ENCODE assay signal across 22 cellular contexts in the genomic region with DNA sequence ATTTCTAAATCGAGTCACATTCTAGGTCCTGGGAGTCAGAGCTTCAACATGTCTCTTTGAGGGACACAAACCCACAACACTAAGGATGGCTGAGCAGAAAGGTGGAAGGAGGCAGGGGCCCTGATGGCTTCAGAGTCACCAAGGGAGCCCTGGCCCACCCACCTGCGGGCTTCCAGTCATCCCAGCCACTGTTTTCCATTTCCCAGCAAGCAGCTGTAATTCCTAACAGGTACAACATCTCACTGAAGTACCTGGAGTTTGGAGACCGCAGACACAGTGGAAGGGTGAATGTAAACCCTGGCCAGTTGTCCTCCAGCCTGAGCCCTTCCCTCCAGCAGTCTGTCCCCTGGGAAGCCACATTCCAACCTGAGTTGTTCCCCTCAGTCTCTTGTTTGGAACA.
"Had no signal": no experiment of that assay in that cellular context is flagged by ENCODE, and none has a peak within 500 bp of the region (broad histone marks: within the 10 kb centered on the region; RNA-seq: fewer than 3 reads in every experiment).

No MANE protein-coding gene starts in this region.

- H3K27ac ChIP-seq: colonic mucosa, esophagus squamous epithelium, gastrocnemius medialis, heart right ventricle, left lung, lower lobe of right lung had no signal

- H3K27me3 ChIP-seq: colonic mucosa had no signal

- H3K9me3 ChIP-seq: colonic mucosa, gastrocnemius medialis had no signal

- H3K9me3 Mint-ChIP-seq: dendritic cell treated with granulocyte-macrophage colony-stimulating factor and Interleukin-4, amounts not matched to agents 40 ng/mL and 50 ng/mL, for 4 days had no signal

- H3K4me1 ChIP-seq: colonic mucosa, gastrocnemius medialis, heart right ventricle, left lung, lower lobe of right lung had no signal

- H3K36me3 Mint-ChIP-seq: naive thymus-derived CD4-positive, alpha-beta T cell had no signal

- H3K4me3 Mint-ChIP-seq: dendritic cell treated with granulocyte-macrophage colony-stimulating factor and Interleukin-4, amounts not matched to agents 40 ng/mL and 50 ng/mL, for 4 days; naive thymus-derived CD4-positive, alpha-beta T cell had no signal

- H3K4me3 ChIP-seq: colonic mucosa, esophagus squamous epithelium, gastrocnemius medialis, heart right ventricle, left lung, lower lobe of right lung had no signal

- ATAC-seq: gastrocnemius medialis; heart right ventricle; left lung; left ventricle myocardium superior; lower lobe of right lung; naive thymus-derived CD4-positive, alpha-beta T cell had no signal

- H3K27me3 Mint-ChIP-seq: dendritic cell treated with granulocyte-macrophage colony-stimulating factor and Interleukin-4, amounts not matched to agents 40 ng/mL and 50 ng/mL, for 4 days had no signal

- H3K27ac Mint-ChIP-seq: dendritic cell treated with granulocyte-macrophage colony-stimulating factor and Interleukin-4, amounts not matched to agents 40 ng/mL and 50 ng/mL, for 4 days; naive thymus-derived CD4-positive, alpha-beta T cell had no signal

- H3K4me1 Mint-ChIP-seq: naive thymus-derived CD4-positive, alpha-beta T cell had no signal

- H3K36me3 ChIP-seq: colonic mucosa, esophagus squamous epithelium, gastrocnemius medialis, heart right ventricle, left lung, lower lobe of right lung had no signal

- DNase-seq: colonic mucosa; cortex of kidney; effector CD4-positive, alpha-beta T cell; effector memory CD4-positive, alpha-beta T cell; esophagus squamous epithelium; foreskin fibroblast; foreskin melanocyte; gastrocnemius medialis; glutamatergic neuron; head of caudate nucleus; heart right ventricle; hippocampal formation; islet precursor cell; kidney; kidney glomerular epithelial cell; left lung; left ventricle myocardium superior; lower lobe of right lung; mesenchymal stem cell; midbrain; naive thymus-derived CD4-positive, alpha-beta T cell had no signal
